In the genomic region with DNA sequence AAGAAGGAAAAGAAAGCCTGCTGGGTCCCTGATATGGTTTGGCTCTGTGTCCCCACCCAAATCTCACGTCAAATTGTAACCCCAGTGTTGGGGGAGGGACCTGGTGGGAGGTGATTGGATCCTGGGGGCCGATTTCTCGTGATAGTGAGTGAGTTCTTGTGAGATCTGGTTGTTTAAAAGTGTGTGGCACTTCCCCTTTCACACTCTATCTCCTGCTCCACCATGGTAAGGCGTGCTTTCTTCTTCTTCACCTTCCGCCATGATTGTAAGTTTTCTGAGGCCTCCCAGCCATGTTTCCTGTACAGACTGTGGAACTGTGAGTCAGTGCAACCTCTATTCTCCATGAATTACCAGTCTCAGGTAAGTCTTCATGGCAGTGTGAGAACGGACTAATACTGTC, we compare ENCODE assay signal across 14 cellular contexts.
"Had no signal": no experiment of that assay in that cellular context is flagged by ENCODE, and none has a peak within 500 bp of the region (broad histone marks: within the 10 kb centered on the region; RNA-seq: fewer than 3 reads in every experiment).

No MANE protein-coding gene starts in this region.

- H3K4me3 Mint-ChIP-seq: endodermal cell, neural crest cell had no signal

- H3K4me1 Mint-ChIP-seq: endodermal cell had no signal

- DNase-seq: activated CD4-positive, CD25-positive, alpha-beta regulatory T cell; amniotic stem cell; brain microvascular endothelial cell; dermis blood vessel endothelial cell; endodermal cell; islet precursor cell; mesenchymal stem cell; retina; T1000; thyroid gland; uterus had no signal

- H3K4me3 ChIP-seq: skin epidermis, thyroid gland, uterus had no signal

- ATAC-seq: activated naive CD4-positive, alpha-beta T cell treated with anti-CD3 and anti-CD28 coated beads, Interleukin-2, amount 50 U/mL, for 72 hours had no signal

- H3K27ac Mint-ChIP-seq: activated naive CD4-positive, alpha-beta T cell treated with anti-CD3 and anti-CD28 coated beads, Interleukin-2, amount 50 U/mL, for 72 hours; endodermal cell had no signal

- H3K9me3 Mint-ChIP-seq: activated naive CD4-positive, alpha-beta T cell treated with anti-CD3 and anti-CD28 coated beads, Interleukin-2, amount 50 U/mL, for 72 hours; endodermal cell; neural crest cell had no signal

- H3K27me3 ChIP-seq: brain microvascular endothelial cell, thyroid gland, uterus had no signal

- H3K36me3 ChIP-seq: brain microvascular endothelial cell, thyroid gland, uterus had no signal

- H3K9me3 ChIP-seq: thyroid gland, uterus had no signal

- H3K27ac ChIP-seq: brain microvascular endothelial cell, skin epidermis, thyroid gland, uterus had no signal
